In genomic region chr16:57688987-57689771, GRCh38 we compare ENCODE assay signal across 1 cellular context.
TF ChIP-seq lines count a peak whose summit lies in the region.

No MANE protein-coding gene starts in this region.

TF ChIP-seq in A549, 52 proteins besides CTCF, POLR2A, EP300 and RAD21 (continued from another document):
- no peak for TF ChIP-seq HEYL (CRISPR knock-in tag; IDR thresholded peaks at IDR 0.05)
- TF ChIP-seq PBX3 (IDR thresholded peaks at IDR 0.05): no peak
- TF ChIP-seq HOXB5 (CRISPR knock-in tag; IDR thresholded peaks at IDR 0.05): no peak
- TF ChIP-seq JUN (IDR thresholded peaks at IDR 0.05): no peak
- TF ChIP-seq ELK1 (IDR thresholded peaks at IDR 0.05; ENCODE audit: low read depth, low read length): no peak
- no peak for TF ChIP-seq MAX (IDR thresholded peaks at IDR 0.05)
- TF ChIP-seq HDAC2 (IDR thresholded peaks at IDR 0.05): no peak
- no peak for TF ChIP-seq CBX8 (IDR thresholded peaks at IDR 0.05)
- TF ChIP-seq RNF2 (IDR thresholded peaks at IDR 0.05; ENCODE audit: borderline replicate concordance, low read depth): no peak
- no peak for TF ChIP-seq HOXB13 (CRISPR knock-in tag; IDR thresholded peaks at IDR 0.05; ENCODE audit: low read depth)
